In the genomic region with DNA sequence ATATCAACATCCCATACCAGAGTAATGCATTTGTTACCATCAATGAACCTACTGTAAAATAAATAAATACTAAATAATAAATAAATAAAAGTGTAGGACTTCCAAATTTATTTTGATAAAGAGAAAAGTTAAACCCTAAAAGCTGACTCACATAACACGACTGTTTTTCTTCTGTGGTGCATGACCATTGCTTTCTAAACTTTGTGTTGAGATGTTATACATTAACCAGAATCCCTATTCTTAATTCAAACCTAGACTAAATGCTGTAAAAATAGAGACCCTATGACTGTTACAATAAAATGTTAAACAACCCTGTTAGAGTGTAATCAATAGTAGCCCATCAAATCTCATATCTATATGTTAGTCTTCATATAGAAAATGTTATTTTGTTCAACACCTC, we compare ENCODE assay signal across 20 cellular contexts.
"Had no signal": no experiment of that assay in that cellular context is flagged by ENCODE, and none has a peak within 500 bp of the region (broad histone marks: within the 10 kb centered on the region; RNA-seq: fewer than 3 reads in every experiment).

No MANE protein-coding gene starts in this region.

- H3K27me3 ChIP-seq: right lobe of liver, tibial nerve had no signal

- H3K4me1 ChIP-seq: parathyroid adenoma, right lobe of liver had no signal

- H3K4me3 ChIP-seq: right lobe of liver, tibial nerve had no signal

- H3K36me3 ChIP-seq: right lobe of liver, tibial nerve had no signal

- H3K27ac ChIP-seq: parathyroid adenoma, right lobe of liver, tibial nerve, VCaP had no signal

- ATAC-seq: activated T-cell treated with anti-CD3 and anti-CD28 coated beads, Interleukin-2, amount 50 U/mL, for 4 hours; esophagus mucosa; right lobe of liver; stimulated activated effector memory CD8-positive, alpha-beta T cell treated with anti-CD3 and anti-CD28 coated beads, Interleukin-12 subunit alpha, Interleukin-12 subunit beta, amount 100 ng/mL, for 72 hours; stimulated activated naive CD8-positive, alpha-beta T cell treated with anti-CD3 and anti-CD28 coated beads, Interleukin-15, amount 100 ng/mL, for 72 hours had no signal

- H3K9me3 ChIP-seq: right lobe of liver had no signal

- H3K9ac ChIP-seq: parathyroid adenoma had no signal

- FAIRE-seq: astrocyte, endothelial cell of umbilical vein, small intestine had no signal

- DNase-seq: activated CD4-positive, alpha-beta T cell treated with anti-CD3 and anti-CD28 coated beads for 1 hour; activated CD4-positive, alpha-beta T cell treated with anti-CD3 and anti-CD28 coated beads, Interleukin-2, amount 50 U/mL, for 1 hour; activated naive CD4-positive, alpha-beta T cell; activated T-cell treated with anti-CD3 and anti-CD28 coated beads, Interleukin-2, amount 50 U/mL, for 4 hours; central memory CD4-positive, alpha-beta T cell; effector memory CD4-positive, alpha-beta T cell; foreskin melanocyte; nephron progenitor cell; nucleus accumbens; right lobe of liver; small intestine; stimulated activated CD4-positive, alpha-beta T cell treated with anti-CD3 and anti-CD28 coated beads, Interleukin-2, amount 100 ng/mL, for 24 hours; stimulated activated naive CD8-positive, alpha-beta T cell treated with anti-CD3 and anti-CD28 coated beads, Interleukin-15, amount 100 ng/mL, for 72 hours had no signal
